ENCODE assay signal across 14 cellular contexts in the genomic region with DNA sequence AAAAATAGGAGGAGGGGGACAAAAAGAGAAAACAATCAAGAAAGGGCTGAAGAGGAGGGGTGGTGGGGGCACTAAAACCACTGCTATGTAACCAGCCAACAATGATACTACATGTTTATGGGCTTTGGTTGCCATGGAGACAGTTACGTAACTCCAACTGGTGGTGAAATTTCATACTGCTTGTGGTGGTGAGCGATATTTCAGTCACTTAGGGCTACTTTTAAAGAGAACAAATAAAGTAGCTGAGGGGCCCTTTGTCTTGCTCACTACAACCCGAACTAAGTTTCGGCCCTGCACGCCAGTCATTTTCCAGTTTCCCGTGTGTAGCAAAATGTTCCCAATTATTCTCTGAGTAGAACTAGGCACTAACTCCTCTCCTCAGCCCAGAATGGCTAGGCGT.
DNase-seq lines count a peak whose midpoint lies in the region; ATAC-seq and TF ChIP-seq lines count a peak whose summit lies in the region.
"Had no signal": no experiment of that assay in that cellular context is flagged by ENCODE, and none has a peak within 500 bp of the region (broad histone marks: within the 10 kb centered on the region; RNA-seq: fewer than 3 reads in every experiment).

No MANE protein-coding gene starts in this region.

- peak in 2 of 4 donors; percentile 56 to 58 for ATAC-seq in psoas muscle
- ATAC-seq in right cardiac atrium: no peak
- no peak for ATAC-seq in GM18519 (IDR thresholded peaks at IDR 0.05; ENCODE audit: low FRiP score, unreplicated experiment)

- DNase-seq in HL-60 (ENCODE audit: low read depth in 1 of 2, low spot score in 1 of 2) (peak; percentile 32 to 66), NOMO-1 (lab: John Stamatoyannopoulos, UW; ENCODE audit: unreplicated experiment in 2 of 2) (peak; percentile 70 to 90), epithelial cell of esophagus (ENCODE audit: low read depth) (peak; percentile 24), psoas muscle (no peak), cerebellar cortex (ENCODE audit: low spot score) (no peak), NCI-H146 (lab: John Stamatoyannopoulos, UW) (no peak), right cardiac atrium (no peak)
- DNase-seq: activated CD4-positive, alpha-beta T cell treated with anti-CD3 and anti-CD28 coated beads for 48 hours; activated naive CD4-positive, alpha-beta T cell treated with Interleukin-2 at 50 U/mL for 16 hours; cerebellar nuclear complex; NCI-H446 treated with DMSO at 0.1 percent for 48 hours; nucleus accumbens; SW 1271 had no signal

- no peaks in the 10 kb centered on the region for H3K27me3 ChIP-seq in HL-60 (ENCODE audit: insufficient read depth, poor library complexity, severe bottlenecking)
- no peaks in the 10 kb centered on the region for H3K27me3 ChIP-seq in psoas muscle (ENCODE audit: insufficient read depth in 3 of 3, low read length in 2 of 3)
- no peaks in the 10 kb centered on the region for H3K27me3 ChIP-seq in right cardiac atrium (ENCODE audit: control insufficient read depth, insufficient read depth)

- no peaks in the 10 kb centered on the region for H3K36me3 ChIP-seq in psoas muscle (ENCODE audit: insufficient read depth in 1 of 2, low read depth in 1 of 2)

- TF ChIP-seq CTCF in HL-60 (IDR thresholded peaks at IDR 0.05; ENCODE audit: insufficient read depth, low read length) (no peak), epithelial cell of esophagus (IDR thresholded peaks at IDR 0.05; ENCODE audit: insufficient read depth, low read depth, low read length, missing control alignments) (no peak), psoas muscle (IDR thresholded peaks at IDR 0.05) (no peak)

- H3K27ac ChIP-seq in HL-60 (replicated peaks) (no peak overlapping the region), psoas muscle (no peak overlapping the region), right cardiac atrium (ENCODE audit: low read length) (no peak overlapping the region)

- intact Hi-C loops in psoas muscle (cut with DNase I) (no loop called here), right cardiac atrium (cut with DNase I) (no loop called here)

- H3K9me3 ChIP-seq in psoas muscle: no peaks in the 10 kb centered on the region
- no peaks in the 10 kb centered on the region for H3K9me3 ChIP-seq in right cardiac atrium (ENCODE audit: control insufficient read depth, low read length)

- H3K4me3 ChIP-seq in HL-60 (replicated peaks; ENCODE audit: insufficient read depth, low read length): no peak overlapping the region
- H3K4me3 ChIP-seq in epithelial cell of esophagus (ENCODE audit: low read length): no peak overlapping the region
- peak overlapping the region; percentile 3 for H3K4me3 ChIP-seq in psoas muscle
- no peak overlapping the region for H3K4me3 ChIP-seq in right cardiac atrium (ENCODE audit: low read length)

- H3K4me1 ChIP-seq in psoas muscle (no peaks in the 10 kb centered on the region), right cardiac atrium (ENCODE audit: control insufficient read depth, insufficient read depth, low read length) (no peaks in the 10 kb centered on the region)

- WGBS in psoas muscle, 3 donors: 26 to 38% (median 36%) methylated on average over 7 of the region's 7 CpGs
- WGBS in right cardiac atrium: 66% methylated on average over 7 of the region's 7 CpGs

Comparison
In these comparisons a context has a peak if more than half of its experiments do, and no peak if none do; other contexts are left out.
1. DNase-seq: peak in HL-60 (2 of 2), NOMO-1 (2 of 2) and epithelial cell of esophagus (single experiment); none in psoas muscle (0 of 2), cerebellar cortex (single experiment), NCI-H146 (single experiment) and right cardiac atrium (0 of 3).